Comparison of ENCODE assay signal across 8 cellular contexts in the genomic region with DNA sequence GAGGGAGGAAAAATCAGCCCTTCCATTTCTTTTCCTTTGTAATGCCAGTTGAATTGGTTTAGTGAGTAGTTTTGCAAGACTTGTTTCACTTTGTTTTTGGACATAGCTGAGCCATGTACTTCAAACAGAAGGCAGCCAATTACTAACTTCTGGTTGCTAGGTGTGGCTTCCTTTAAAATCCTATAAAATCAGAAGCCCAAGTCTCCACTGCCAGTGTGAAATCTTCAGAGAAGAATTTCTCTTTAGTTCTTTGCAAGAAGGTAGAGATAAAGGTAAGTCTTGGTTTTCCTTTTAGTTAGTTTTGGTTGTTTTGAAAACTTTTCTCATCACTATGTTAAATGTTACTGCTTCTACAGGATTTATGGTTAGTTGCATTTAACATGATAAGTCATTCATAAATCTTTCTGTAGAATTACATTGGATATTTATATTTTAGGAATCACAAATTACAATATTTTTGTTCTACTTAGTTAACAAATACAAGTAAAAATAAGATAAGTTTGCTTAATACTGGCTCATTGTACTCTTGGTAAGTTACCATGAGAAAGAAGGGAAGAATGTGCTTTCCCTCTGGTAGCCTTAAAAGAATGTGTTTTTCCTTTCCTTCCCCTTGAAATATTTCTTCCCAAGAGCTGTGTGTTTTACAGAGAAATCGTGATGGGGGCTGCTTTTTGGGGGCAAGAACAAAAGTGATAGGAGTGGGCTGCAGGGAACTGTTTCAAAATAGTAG. TPM values are rescaled to one million over a fixed set of nuclear protein-coding genes. Genes with fewer than 3 reads are reported as not detected.
DNase-seq lines count a peak whose midpoint lies in the region; ATAC-seq and TF ChIP-seq lines count a peak whose summit lies in the region.

A gene with protein sequence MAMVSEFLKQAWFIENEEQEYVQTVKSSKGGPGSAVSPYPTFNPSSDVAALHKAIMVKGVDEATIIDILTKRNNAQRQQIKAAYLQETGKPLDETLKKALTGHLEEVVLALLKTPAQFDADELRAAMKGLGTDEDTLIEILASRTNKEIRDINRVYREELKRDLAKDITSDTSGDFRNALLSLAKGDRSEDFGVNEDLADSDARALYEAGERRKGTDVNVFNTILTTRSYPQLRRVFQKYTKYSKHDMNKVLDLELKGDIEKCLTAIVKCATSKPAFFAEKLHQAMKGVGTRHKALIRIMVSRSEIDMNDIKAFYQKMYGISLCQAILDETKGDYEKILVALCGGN (plus strand): TSS at position 213 of the 730 bp plus-strand sequence. CDS start 6,671 bp downstream, outside the sequence.

- H3K36me3 ChIP-seq in HUES6 (ENCODE audit: control insufficient read depth, insufficient read depth, low read length) = no peaks in the 10 kb centered on the region

- peak within 1 kb of the TSS; percentile 99 for H3K27ac Mint-ChIP-seq in activated T-helper 17 cell treated with anti-CD3 and anti-CD28 coated beads, Interleukin-2, amount 50 U/mL, for 72 hours

- peaks cover 14% of the 10 kb centered on the region for H3K36me3 Mint-ChIP-seq in activated T-helper 17 cell treated with anti-CD3 and anti-CD28 coated beads, Interleukin-2, amount 50 U/mL, for 72 hours (ENCODE audit: low read depth)

- peak within 1 kb of the TSS; percentile 69 for H3K27ac ChIP-seq in AG04450 (ENCODE audit: low read depth, low read length)
- peak within 1 kb of the TSS; percentile 88 for H3K27ac ChIP-seq in HUES6 (ENCODE audit: low read depth, low read length)

- no peaks in the 10 kb centered on the region for H3K27me3 ChIP-seq in AG04450 (ENCODE audit: control insufficient read depth, insufficient read depth, low read length)
- H3K27me3 ChIP-seq in HUES6 (ENCODE audit: control insufficient read depth, insufficient read depth, low read length) = no peaks in the 10 kb centered on the region

- H3K4me1 ChIP-seq in HUES6 (ENCODE audit: control insufficient read depth, insufficient read depth, low read length) = peaks cover 50% of the 10 kb centered on the region

- no peaks in the 10 kb centered on the region for H3K9me3 ChIP-seq in AG04450 (ENCODE audit: control insufficient read depth, insufficient read depth, low read length)
- no peaks in the 10 kb centered on the region for H3K9me3 ChIP-seq in HUES6 (ENCODE audit: control insufficient read depth, insufficient read depth, low read depth, low read length)

- H3K9me3 Mint-ChIP-seq in activated T-helper 17 cell treated with anti-CD3 and anti-CD28 coated beads, Interleukin-2, amount 50 U/mL, for 72 hours = no peaks in the 10 kb centered on the region

- peak; percentile 33 for ATAC-seq in activated T-helper 17 cell treated with anti-CD3 and anti-CD28 coated beads, Interleukin-2, amount 50 U/mL, for 72 hours (replicated peaks)
- ATAC-seq in GM21723 (IDR thresholded peaks at IDR 0.05; ENCODE audit: unreplicated experiment) = no peak

- CTCF ChIA-PET in AG04450 (lab: Charles Lee) = interaction anchor here (0.8 to 1.5 kb wide), 2 partner anchors 44 to 69 kb away, joined by 3 to 7 read pairs; no protein-coding TSS in a partner anchor

- POLR2A ChIA-PET in AG04450 (lab: Yijun Ruan, JAX) = no interaction called here

- TF ChIP-seq CTCF in AG04450 (IDR thresholded peaks at IDR 0.05; ENCODE audit: low read depth, low read length) = no peak

- peak within 1 kb of the TSS; percentile 72 for H3K4me3 ChIP-seq in AG04450 (ENCODE audit: low read depth, low read length)
- peak within 1 kb of the TSS; percentile 42 for H3K4me3 ChIP-seq in HUES6 (ENCODE audit: low read depth, low read length)

- H3K4me1 Mint-ChIP-seq in activated T-helper 17 cell treated with anti-CD3 and anti-CD28 coated beads, Interleukin-2, amount 50 U/mL, for 72 hours = peaks cover 42% of the 10 kb centered on the region

- H3K9ac ChIP-seq in HUES6 (ENCODE audit: low read length) = peak within 1 kb of the TSS; percentile 51

- no peaks in the 10 kb centered on the region for H3K27me3 Mint-ChIP-seq in activated T-helper 17 cell treated with anti-CD3 and anti-CD28 coated beads, Interleukin-2, amount 50 U/mL, for 72 hours

- DNase-seq in AG04450 (ENCODE audit: low read depth, low spot score) (peak; percentile 45), glomerular visceral epithelial cell (ENCODE audit: extremely low spot score) (peak; percentile 76), renal cortical epithelial cell (ENCODE audit: low read depth) (peak; percentile 96), NCI-H82 (lab: John Stamatoyannopoulos, UW) (no peak), amygdala (lab: John Stamatoyannopoulos, UW) (no peak)

- H3K4me3 Mint-ChIP-seq in activated T-helper 17 cell treated with anti-CD3 and anti-CD28 coated beads, Interleukin-2, amount 50 U/mL, for 72 hours = peak within 1 kb of the TSS; percentile 98

RNA-seq across cellular contexts. Expression of the gene that starts here (rescaled TPM):
- polyA plus RNA-seq in AG04450 (2011; rRNA removed) = 425 and 596 TPM in 2 replicates
- 136 and 158 TPM in 2 replicates for polyA minus RNA-seq in AG04450 (2011; rRNA and poly(A)+ RNA removed)
- 10 to 100 TPM; 50.3 to 57.1 TPM for total RNA-seq in activated T-helper 17 cell treated with anti-CD3 and anti-CD28 coated beads, Interleukin-2, amount 50 U/mL, for 72 hours
- 426 and 600 TPM in 2 replicates for total RNA-seq in renal cortical epithelial cell

Comparison
In these comparisons a context has a peak if more than half of its experiments do, and no peak if none do; other contexts are left out.
1. DNase-seq: peak in AG04450 (single experiment), glomerular visceral epithelial cell (single experiment) and renal cortical epithelial cell (single experiment); none in NCI-H82 (single experiment) and amygdala (0 of 56).